ENCODE assay signal across 23 cellular contexts in genomic region chr9:124792257-124792975, GRCh38. TPM values are rescaled to one million over a fixed set of nuclear protein-coding genes. Genes with fewer than 3 reads are reported as not detected.
DNase-seq lines count a peak whose midpoint lies in the region; ATAC-seq, FAIRE-seq and TF ChIP-seq lines count a peak whose summit lies in the region.
"Had no signal": no experiment of that assay in that cellular context is flagged by ENCODE, and none has a peak within 500 bp of the region (broad histone marks: within the 10 kb centered on the region; RNA-seq: fewer than 3 reads in every experiment).

No MANE protein-coding gene starts in this region.

- H3K4me2 ChIP-seq in K562 (ENCODE audit: insufficient read depth, low read length) = no peak overlapping the region

- peak; percentile 29; the same call in 1 of the 3 replicates for ATAC-seq in K562
- no peak for ATAC-seq in lower lobe of right lung
- ATAC-seq in foreskin keratinocyte = no peak
- ATAC-seq: activated CD8-positive, alpha-beta memory T cell treated with anti-CD3 and anti-CD28 coated beads, Interleukin-2, amount 10 ng/mL, durations not matched to agents 7 days and 5 days; activated T-helper 17 cell treated with anti-CD3 and anti-CD28 coated beads, Interleukin-2, amount 50 U/mL, for 72 hours had no signal

- H3K9me1 ChIP-seq in K562 (ENCODE audit: control insufficient read depth, insufficient read depth, low read length) = no peaks in the 10 kb centered on the region

- no peak overlapping the region for H3K4me3 Mint-ChIP-seq in type B pancreatic cell
- H3K4me3 Mint-ChIP-seq: activated CD8-positive, alpha-beta memory T cell treated with anti-CD3 and anti-CD28 coated beads, Interleukin-2, amount 10 ng/mL, durations not matched to agents 7 days and 5 days; activated T-helper 17 cell treated with anti-CD3 and anti-CD28 coated beads, Interleukin-2, amount 50 U/mL, for 72 hours; CD4-positive, alpha-beta memory T cell had no signal

- no peak for FAIRE-seq in K562 (lab: Jason Lieb, UNC)
- FAIRE-seq: GM12891 had no signal

- H3K27ac ChIP-seq in K562 (ENCODE audit: extremely low read depth, low read depth, low read length) (no peak overlapping the region), lower lobe of right lung (peak overlapping the region; percentile 67), skin epidermis (peak overlapping the region in 13 of 21 experiments; percentile 1 to 75 (median 32)), foreskin keratinocyte (no peak overlapping the region)
- H3K27ac ChIP-seq: cardiac muscle cell had no signal

- peaks cover 6% of the 10 kb centered on the region for H3K4me1 Mint-ChIP-seq in type B pancreatic cell (ENCODE audit: unreplicated experiment)
- H3K4me1 Mint-ChIP-seq: activated CD8-positive, alpha-beta memory T cell treated with anti-CD3 and anti-CD28 coated beads, Interleukin-2, amount 10 ng/mL, durations not matched to agents 7 days and 5 days; activated T-helper 17 cell treated with anti-CD3 and anti-CD28 coated beads, Interleukin-2, amount 50 U/mL, for 72 hours; CD4-positive, alpha-beta memory T cell had no signal

- H4K20me1 ChIP-seq in K562 (replicated peaks; ENCODE audit: control insufficient read depth, insufficient read depth, low read length) = no peaks in the 10 kb centered on the region

- CTCF ChIA-PET in K562 (lab: Yijun Ruan, JAX; ENCODE audit: low intra/inter-chr PET ratio) = no interaction called here

- H3K36me3 ChIP-seq in H7 (replicated peaks; ENCODE audit: control insufficient read depth, insufficient read depth, low read length) (no peaks in the 10 kb centered on the region), K562 (ENCODE audit: control insufficient read depth, insufficient read depth, low read length) (no peaks in the 10 kb centered on the region), lower lobe of right lung (no peaks in the 10 kb centered on the region)
- H3K36me3 ChIP-seq: adrenal gland, cardiac muscle cell had no signal

- BruUV-seq in K562 (replicated peaks; lab: Mats Ljungman, UMichigan) = no TSS peak

- WGBS in K562 (ENCODE audit: insufficient coverage, low coverage, missing lambda C conversion rate) = 26% methylated on average over 6 of the region's 6 CpGs

- H3K4me1 ChIP-seq in K562 (replicated peaks in 1 of 2; ENCODE audit: control insufficient read depth in 2 of 2, insufficient read depth in 2 of 2, low read length in 2 of 2) (peaks cover 0 to 10% of the 10 kb centered on the region in 2 experiments; a peak in 2 of 5 replicates), lower lobe of right lung (peaks cover 44% of the 10 kb centered on the region), foreskin keratinocyte (no peaks in the 10 kb centered on the region)

- H3K27me3 Mint-ChIP-seq in type B pancreatic cell = peaks cover 5% of the 10 kb centered on the region

- TF ChIP-seq EP300 in K562 (IDR thresholded peaks at IDR 0.05; ENCODE audit: low read length) = no peak

- H3K9me3 Mint-ChIP-seq in type B pancreatic cell = no peaks in the 10 kb centered on the region
- H3K9me3 Mint-ChIP-seq: activated T-helper 17 cell treated with anti-CD3 and anti-CD28 coated beads, Interleukin-2, amount 50 U/mL, for 72 hours; CD4-positive, alpha-beta memory T cell had no signal

- peak; percentile 58 for DNase-seq in H7
- no peak for DNase-seq in K562 (ENCODE audit: extremely low read depth in 1 of 4, low spot score in 3 of 4)
- DNase-seq in lower lobe of right lung = no peak
- DNase-seq in SW480 (ENCODE audit: low spot score) = no peak
- DNase-seq in type B pancreatic cell (ENCODE audit: extremely low spot score, unreplicated experiment) = no peak
- no peak for DNase-seq in foreskin keratinocyte
- no peak for DNase-seq in NCI-H345 (lab: John Stamatoyannopoulos, UW)
- DNase-seq: activated CD4-positive, alpha-beta T cell treated with anti-CD3 and anti-CD28 coated beads for 4 hours; activated CD8-positive, alpha-beta memory T cell treated with anti-CD3 and anti-CD28 coated beads, Interleukin-2, amount 10 ng/mL, durations not matched to agents 7 days and 5 days; CD4-positive, alpha-beta memory T cell; DMS153; GF-D8; glutamatergic neuron; KBM-7; left ventricle myocardium superior; NCI-H2029 treated with DMSO at 0.1 percent for 48 hours; NK-92 treated with Interleukin-12 subunit alpha and Interleukin-12 subunit beta, amount 100 ng/mL, for 24 hours; substantia nigra had no signal

- TF ChIP-seq RAD21 in K562 (CRISPR knock-in tag; conservative IDR thresholded peaks at IDR 0.05 in 1 of 2, IDR thresholded peaks at IDR 0.05 in 1 of 2) = no peak

- H3K79me2 ChIP-seq in K562 (ENCODE audit: control insufficient read depth, insufficient read depth, low read length) = no peaks in the 10 kb centered on the region

- H3K4me3 ChIP-seq in H7 (ENCODE audit: insufficient read depth, low read depth, low read length) (no peak overlapping the region), K562 (no peak overlapping the region), lower lobe of right lung (no peak overlapping the region), skin epidermis (no peak overlapping the region)
- H3K4me3 ChIP-seq: adrenal gland, cardiac muscle cell had no signal

- TF ChIP-seq POLR2A in K562 (conservative IDR thresholded peaks at IDR 0.05) = no peak

- POLR2A ChIA-PET in K562 (lab: Yijun Ruan, JAX) = no interaction called here

- H3K9me3 ChIP-seq in K562 (replicated peaks; ENCODE audit: control insufficient read depth, insufficient read depth, low read depth, low read length) (no peaks in the 10 kb centered on the region), lower lobe of right lung (no peaks in the 10 kb centered on the region)
- H3K9me3 ChIP-seq: adrenal gland had no signal

- H3K27me3 ChIP-seq in H7 (ENCODE audit: control insufficient read depth, insufficient read depth, low read length) (no peaks in the 10 kb centered on the region), K562 (ENCODE audit: control insufficient read depth in 2 of 2, insufficient read depth in 2 of 2, low read length in 2 of 2) (peaks cover 0 to 11% of the 10 kb centered on the region in 2 experiments; a peak in 2 of 5 replicates), lower lobe of right lung (ENCODE audit: low read depth) (no peaks in the 10 kb centered on the region), foreskin keratinocyte (no peaks in the 10 kb centered on the region)
- H3K27me3 ChIP-seq: adrenal gland, cardiac muscle cell had no signal

- H3K27ac Mint-ChIP-seq in type B pancreatic cell = no peak overlapping the region
- H3K27ac Mint-ChIP-seq: activated CD8-positive, alpha-beta memory T cell treated with anti-CD3 and anti-CD28 coated beads, Interleukin-2, amount 10 ng/mL, durations not matched to agents 7 days and 5 days; activated T-helper 17 cell treated with anti-CD3 and anti-CD28 coated beads, Interleukin-2, amount 50 U/mL, for 72 hours; CD4-positive, alpha-beta memory T cell had no signal

- no peak for TF ChIP-seq CTCF in K562 (IDR thresholded peaks at IDR 0.05 in 2 of 3, conservative IDR thresholded peaks at IDR 0.05 in 1 of 3; ENCODE audit: insufficient read depth in 2 of 3, low read depth in 1 of 3, low read length in 3 of 3)
- no peak for TF ChIP-seq CTCF in lower lobe of right lung (IDR thresholded peaks at IDR 0.05)
- no peak for TF ChIP-seq CTCF in type B pancreatic cell (conservative IDR thresholded peaks at IDR 0.05)
- TF ChIP-seq CTCF in foreskin keratinocyte (conservative IDR thresholded peaks at IDR 0.05) = no peak

- intact Hi-C loops in K562 (cut with micrococcal nuclease) (no loop called here), lower lobe of right lung (cut with DNase I) (no loop called here)

- H2AFZ ChIP-seq in K562 (ENCODE audit: low read depth, low read length) = no peak overlapping the region

- H3K36me3 Mint-ChIP-seq in type B pancreatic cell = no peaks in the 10 kb centered on the region
- H3K36me3 Mint-ChIP-seq: activated CD8-positive, alpha-beta memory T cell treated with anti-CD3 and anti-CD28 coated beads, Interleukin-2, amount 10 ng/mL, durations not matched to agents 7 days and 5 days; CD4-positive, alpha-beta memory T cell had no signal

- in situ Hi-C loops in K562 (cut with MboI) = loop anchor here (10.0 kb wide), 1 partner anchor 52 kb away; no protein-coding TSS in a partner anchor

- H3K9ac ChIP-seq in K562 (ENCODE audit: insufficient read depth in 1 of 2, low read depth in 2 of 2, low read length in 2 of 2) = no peak overlapping the region

RNA-seq across cellular contexts. Expression of gene OLFML2A, which starts 15.5 kb away (rescaled TPM):
- total RNA-seq in H7 (2014; rRNA removed; shearing (Covaris generic)) = 5.6 and 7.4 TPM in 2 replicates
- total RNA-seq in K562 (2011; cell fraction: chromatin; rRNA removed; ENCODE audit: low replicate concordance) = not detected in 2 replicates
- total RNA-seq in K562 (2011; cell fraction: nucleolus; rRNA removed) = not detected in 2 replicates
- total RNA-seq in K562 (2011; cell fraction: nucleoplasm; rRNA removed) = not detected in 2 replicates
- total RNA-seq in K562 (2014; rRNA removed) (not detected in 2 replicates), K562 (2014; rRNA removed; fragmentation: Illumina TruSeq; extraction: Trizol) (not detected in 2 replicates), K562 (2015; rRNA removed; fragmentation: Illumina TruSeq; extraction: Trizol) (not detected in 2 replicates), K562 (2021) (0.09 and 0.16 TPM in 2 replicates), lower lobe of right lung (22.3 TPM), type B pancreatic cell (ENCODE audit: low replicate concordance) (6.3 and 10.8 TPM in 2 replicates), foreskin keratinocyte (1.3 and 3.1 TPM in 2 replicates)
- polyA plus RNA-seq in K562 (2011; rRNA removed) (not detected in 2 replicates), K562 (2014; fragmentation: Illumina TruSeq; extraction: Trizol) (not detected in 2 replicates), K562 (2014; fragmentation: Nextera tagmentation; extraction: Ambion mirVana) (not detected), K562 (2014; rRNA removed) (not detected in 2 replicates), foreskin keratinocyte (0.51 and 1.5 TPM in 2 replicates)
- not detected in 2 replicates for polyA plus RNA-seq in K562 (2011; cell fraction: cytosol; rRNA removed)
- 0.09 TPM in 1 of 2 replicates, not detected in the other for polyA plus RNA-seq in K562 (2011; cell fraction: nucleus; rRNA removed)
- polyA plus RNA-seq in K562 (2012) = 0.03 TPM in 1 of 2 replicates, not detected in the other
- not detected in 2 replicates for polyA minus RNA-seq in K562 (2011; rRNA and poly(A)+ RNA removed)
- polyA minus RNA-seq in K562 (2011; cell fraction: cytosol; rRNA and poly(A)+ RNA removed) = not detected in 2 replicates
- not detected in 2 replicates for polyA minus RNA-seq in K562 (2011; cell fraction: nucleus; rRNA and poly(A)+ RNA removed)
- total RNA-seq: activated CD8-positive, alpha-beta memory T cell treated with anti-CD3 and anti-CD28 coated beads, Interleukin-2, amount 10 ng/mL, durations not matched to agents 7 days and 5 days; activated T-helper 17 cell treated with anti-CD3 and anti-CD28 coated beads, Interleukin-2, amount 50 U/mL, for 72 hours; CD4-positive, alpha-beta memory T cell had no signal
- polyA plus RNA-seq: CD4-positive, alpha-beta memory T cell had no signal

RNA-seq across cellular contexts. Expression of gene NR6A1, which starts 21.3 kb away (rescaled TPM):
- total RNA-seq in H7 (2014; rRNA removed; shearing (Covaris generic)) = 91.1 and 97.7 TPM in 2 replicates
- 38.8 and 43.3 TPM in 2 replicates for total RNA-seq in K562 (2011; cell fraction: chromatin; rRNA removed; ENCODE audit: low replicate concordance)
- total RNA-seq in K562 (2011; cell fraction: nucleolus; rRNA removed) = 19.2 and 20.5 TPM in 2 replicates
- total RNA-seq in K562 (2011; cell fraction: nucleoplasm; rRNA removed) = 26.0 and 37.2 TPM in 2 replicates
- total RNA-seq in K562 (2014; rRNA removed) (23.0 and 34.5 TPM in 2 replicates), K562 (2014; rRNA removed; fragmentation: Illumina TruSeq; extraction: Trizol) (34.9 and 36.5 TPM in 2 replicates), K562 (2015; rRNA removed; fragmentation: Illumina TruSeq; extraction: Trizol) (36.5 and 38.7 TPM in 2 replicates), K562 (2021) (55.4 and 56.7 TPM in 2 replicates), lower lobe of right lung (4.5 TPM), type B pancreatic cell (ENCODE audit: low replicate concordance) (6.5 and 10.0 TPM in 2 replicates), foreskin keratinocyte (0.68 and 1.0 TPM in 2 replicates)
- polyA plus RNA-seq in K562 (2011; rRNA removed) (32.7 and 36.6 TPM in 2 replicates), K562 (2014; fragmentation: Illumina TruSeq; extraction: Trizol) (24.5 and 28.3 TPM in 2 replicates), K562 (2014; fragmentation: Nextera tagmentation; extraction: Ambion mirVana) (10 to 100 TPM in 1 of 2 experiments, 1 to 10 TPM in 1; 9.7 to 17.7 TPM), K562 (2014; rRNA removed) (16.6 and 17.8 TPM in 2 replicates), foreskin keratinocyte (0.18 and 0.39 TPM in 2 replicates)
- 25.5 and 31.6 TPM in 2 replicates for polyA plus RNA-seq in K562 (2011; cell fraction: cytosol; rRNA removed)
- polyA plus RNA-seq in K562 (2011; cell fraction: nucleus; rRNA removed) = 24.6 and 25.2 TPM in 2 replicates
- 10.4 and 15.9 TPM in 2 replicates for polyA plus RNA-seq in K562 (2012)
- polyA minus RNA-seq in K562 (2011; rRNA and poly(A)+ RNA removed) = 84.3 and 92.2 TPM in 2 replicates
- polyA minus RNA-seq in K562 (2011; cell fraction: cytosol; rRNA and poly(A)+ RNA removed) = 47.1 and 52.4 TPM in 2 replicates
- polyA minus RNA-seq in K562 (2011; cell fraction: nucleus; rRNA and poly(A)+ RNA removed) = 12.0 and 20.3 TPM in 2 replicates
- polyA plus RNA-seq: CD4-positive, alpha-beta memory T cell had no signal

Comparison
In these comparisons a context has a peak if more than half of its experiments do, and no peak if none do; other contexts are left out.
1. H3K27ac ChIP-seq: peak in lower lobe of right lung (single experiment) and skin epidermis (13 of 21); none in K562 (single experiment) and foreskin keratinocyte (single experiment).